In the genomic region with DNA sequence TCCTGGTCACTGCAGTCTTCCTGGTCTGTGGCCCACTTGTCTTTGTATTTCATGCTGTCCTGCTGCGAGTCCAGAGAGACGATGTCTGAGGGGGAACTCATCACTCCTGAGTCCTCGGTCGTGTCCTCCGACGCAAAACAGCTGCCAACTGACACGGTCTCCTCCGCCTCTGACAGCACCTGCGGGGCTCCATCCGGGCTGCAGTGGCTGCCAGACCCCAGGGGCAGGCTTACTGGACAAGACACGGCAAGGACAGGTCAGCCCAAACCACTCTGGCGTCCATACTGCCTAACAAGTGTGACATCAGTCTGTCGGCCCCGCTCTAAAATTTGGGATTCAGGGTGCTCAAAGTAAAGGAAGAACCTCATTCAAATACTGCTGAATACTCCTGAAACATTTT, we compare ENCODE assay signal across 16 cellular contexts.
A peak's percentile ranks its signal among the peaks of the same experiment; 100 is the strongest.
DNase-seq lines count a peak whose midpoint lies in the region; ATAC-seq and TF ChIP-seq lines count a peak whose summit lies in the region.
"Had no signal": no experiment of that assay in that cellular context is flagged by ENCODE, and none has a peak within 500 bp of the region (broad histone marks: within the 10 kb centered on the region; RNA-seq: fewer than 3 reads in every experiment).

No MANE protein-coding gene starts in this region.

- BruUV-seq in Calu3 (replicated peaks; lab: Mats Ljungman, UMichigan) = no TSS peak

- CTCF ChIA-PET in Calu3 (lab: Charles Lee) = no interaction called here

- no peak for ATAC-seq in natural killer cell
- ATAC-seq: CD8-positive, alpha-beta T cell had no signal

- DNase-seq in activated CD8-positive, alpha-beta memory T cell treated with anti-CD3 and anti-CD28 coated beads for 24 hours = peak; percentile 21
- DNase-seq in activated CD8-positive, alpha-beta memory T cell treated with anti-CD3 and anti-CD28 coated beads, Interleukin-2, amount 50 U/mL, for 48 hours = no peak
- DNase-seq in left kidney (ENCODE audit: low read depth, low spot score) (peak; percentile 7), progenitor cell of endocrine pancreas (ENCODE audit: low spot score, unreplicated experiment) (no peak), Calu3 (no peak), natural killer cell (no peak)
- DNase-seq in activated CD4-positive, CD25-positive, alpha-beta regulatory T cell (lab: John Stamatoyannopoulos, UW) = no peak
- DNase-seq: Caco-2; CD4-positive, CD25-positive, alpha-beta regulatory T cell; CD8-positive, alpha-beta T cell; DMS 273 treated with DMSO at 0.1 percent for 48 hours; DMS79 treated with DMSO at 0.1 percent for 48 hours; GF-D8; GOT3; HCEC 1CT had no signal

- TF ChIP-seq CTCF in progenitor cell of endocrine pancreas (IDR thresholded peaks at IDR 0.05; ENCODE audit: unreplicated experiment) (no peak), Calu3 (IDR thresholded peaks at IDR 0.05; ENCODE audit: unreplicated experiment) (no peak), natural killer cell (IDR thresholded peaks at IDR 0.05) (no peak)

- H3K27me3 Mint-ChIP-seq in progenitor cell of endocrine pancreas (no peaks in the 10 kb centered on the region), Calu3 (ENCODE audit: unreplicated experiment) (no peaks in the 10 kb centered on the region), natural killer cell (ENCODE audit: low read depth in 2 of 2) (peaks cover 0 to 5% of the 10 kb centered on the region in 2 donors)
- H3K27me3 Mint-ChIP-seq: B cell; CD4-positive, CD25-positive, alpha-beta regulatory T cell had no signal

- H3K4me3 Mint-ChIP-seq in progenitor cell of endocrine pancreas (ENCODE audit: low read depth) (no peak overlapping the region), Calu3 (ENCODE audit: low read depth, unreplicated experiment) (no peak overlapping the region), natural killer cell (no peak overlapping the region)
- H3K4me3 Mint-ChIP-seq: B cell; CD4-positive, CD25-positive, alpha-beta regulatory T cell; CD8-positive, alpha-beta T cell had no signal

- H3K27ac Mint-ChIP-seq in progenitor cell of endocrine pancreas (peak overlapping the region; percentile 33), Calu3 (ENCODE audit: unreplicated experiment) (no peak overlapping the region), natural killer cell (no peak overlapping the region)
- H3K27ac Mint-ChIP-seq: B cell; CD4-positive, CD25-positive, alpha-beta regulatory T cell; CD8-positive, alpha-beta T cell had no signal

- intact Hi-C loops in Calu3 (cut with micrococcal nuclease; ENCODE audit: unreplicated experiment) (no loop called here), natural killer cell (cut with micrococcal nuclease) (no loop called here)

- H3K36me3 Mint-ChIP-seq in progenitor cell of endocrine pancreas (ENCODE audit: insufficient read depth) = no peaks in the 10 kb centered on the region
- no peaks in the 10 kb centered on the region for H3K36me3 Mint-ChIP-seq in Calu3 (ENCODE audit: insufficient read depth, unreplicated experiment)
- H3K36me3 Mint-ChIP-seq in natural killer cell = no peaks in the 10 kb centered on the region
- H3K36me3 Mint-ChIP-seq: CD4-positive, CD25-positive, alpha-beta regulatory T cell; CD8-positive, alpha-beta T cell had no signal

- H3K4me1 Mint-ChIP-seq in progenitor cell of endocrine pancreas (ENCODE audit: low read depth) (peaks cover 3% of the 10 kb centered on the region), Calu3 (ENCODE audit: low read depth, unreplicated experiment) (peaks cover 36% of the 10 kb centered on the region), natural killer cell (no peaks in the 10 kb centered on the region)
- H3K4me1 Mint-ChIP-seq: B cell; CD4-positive, CD25-positive, alpha-beta regulatory T cell had no signal

- H3K9me3 Mint-ChIP-seq in progenitor cell of endocrine pancreas (ENCODE audit: low read depth) (no peaks in the 10 kb centered on the region), Calu3 (ENCODE audit: low read depth, unreplicated experiment) (no peaks in the 10 kb centered on the region), natural killer cell (no peaks in the 10 kb centered on the region)
- H3K9me3 Mint-ChIP-seq: CD8-positive, alpha-beta T cell had no signal

Comparison
In these comparisons a context has a peak if more than half of its experiments do, and no peak if none do; other contexts are left out.
1. DNase-seq: peak in activated CD8-positive, alpha-beta memory T cell treated with anti-CD3 and anti-CD28 coated beads for 24 hours (single experiment) and left kidney (single experiment); none in activated CD8-positive, alpha-beta memory T cell treated with anti-CD3 and anti-CD28 coated beads, Interleukin-2, amount 50 U/mL, for 48 hours (single experiment), progenitor cell of endocrine pancreas (single experiment), Calu3 (single experiment), natural killer cell (single experiment) and activated CD4-positive, CD25-positive, alpha-beta regulatory T cell (0 of 4).